Comparison of ENCODE assay signal across 1 cellular context in genomic region chr16:682493-683395, GRCh38.
TF ChIP-seq lines count a peak whose summit lies in the region.

No MANE protein-coding gene starts in this region.

TF ChIP-seq in GM23338, 12 proteins besides CTCF, POLR2A, EP300 and RAD21 (continued from another document):
- no peak for TF ChIP-seq ZNF462 (CRISPR knock-in tag; IDR thresholded peaks at IDR 0.05)
